In genomic region chr18:56728741-56729140, GRCh38 we compare ENCODE assay signal across 21 cellular contexts.
A peak's percentile ranks its signal among the peaks of the same experiment; 100 is the strongest.
DNase-seq lines count a peak whose midpoint lies in the region; ATAC-seq and TF ChIP-seq lines count a peak whose summit lies in the region.
"Had no signal": no experiment of that assay in that cellular context is flagged by ENCODE, and none has a peak within 500 bp of the region (broad histone marks: within the 10 kb centered on the region; RNA-seq: fewer than 3 reads in every experiment).

No MANE protein-coding gene starts in this region.

- no peaks in the 10 kb centered on the region for H3K27me3 Mint-ChIP-seq in activated CD4-positive, alpha-beta T cell treated with anti-CD3 and anti-CD28 coated beads, Interleukin-2, amount 10 ng/mL, durations not matched to agents 24 days and 14 days
- H3K27me3 Mint-ChIP-seq in WTC11 (ENCODE audit: low read depth), result no peaks in the 10 kb centered on the region
- no peaks in the 10 kb centered on the region for H3K27me3 Mint-ChIP-seq in progenitor cell of endocrine pancreas
- H3K27me3 Mint-ChIP-seq in activated naive CD8-positive, alpha-beta T cell treated with anti-CD3 and anti-CD28 coated beads for 36 hours, result no peaks in the 10 kb centered on the region

- peaks cover 13% of the 10 kb centered on the region for H3K4me1 Mint-ChIP-seq in activated CD4-positive, alpha-beta T cell treated with anti-CD3 and anti-CD28 coated beads, Interleukin-2, amount 10 ng/mL, durations not matched to agents 24 days and 14 days
- H3K4me1 Mint-ChIP-seq in WTC11 (peaks cover 10% of the 10 kb centered on the region), progenitor cell of endocrine pancreas (ENCODE audit: low read depth) (peaks cover 6% of the 10 kb centered on the region)
- H3K4me1 Mint-ChIP-seq in activated naive CD8-positive, alpha-beta T cell treated with anti-CD3 and anti-CD28 coated beads for 36 hours, result peaks cover 9% of the 10 kb centered on the region
- H3K4me1 Mint-ChIP-seq: CD14-positive monocyte had no signal

- no peak overlapping the region for H3K4me3 Mint-ChIP-seq in activated CD4-positive, alpha-beta T cell treated with anti-CD3 and anti-CD28 coated beads, Interleukin-2, amount 10 ng/mL, durations not matched to agents 24 days and 14 days
- H3K4me3 Mint-ChIP-seq in WTC11, result no peak overlapping the region
- H3K4me3 Mint-ChIP-seq in progenitor cell of endocrine pancreas (ENCODE audit: low read depth), result no peak overlapping the region
- H3K4me3 Mint-ChIP-seq in activated naive CD8-positive, alpha-beta T cell treated with anti-CD3 and anti-CD28 coated beads for 36 hours, result no peak overlapping the region
- H3K4me3 Mint-ChIP-seq: CD14-positive monocyte; CD8-positive, alpha-beta T cell; HFFc6 had no signal

- no peak for DNase-seq in activated CD4-positive, alpha-beta T cell treated with anti-CD3 and anti-CD28 coated beads, Interleukin-2, amount 10 ng/mL, durations not matched to agents 24 days and 14 days
- DNase-seq in activated CD4-positive, alpha-beta T cell treated with anti-CD3 and anti-CD28 coated beads for 4 hours, result no peak
- DNase-seq in WTC11 (ENCODE audit: low spot score) (no peak), left colon (no peak), progenitor cell of endocrine pancreas (ENCODE audit: low spot score, unreplicated experiment) (no peak), NCI-H526 treated with DMSO at 0.1 percent for 48 hours (lab: John Stamatoyannopoulos, UW) (no peak), left cardiac atrium (no peak)
- DNase-seq in activated naive CD8-positive, alpha-beta T cell treated with anti-CD3 and anti-CD28 coated beads for 36 hours, result no peak
- DNase-seq: 8988T; Calu3; CD8-positive, alpha-beta T cell; DMS 273 treated with DMSO at 0.1 percent for 48 hours; DMS53; DND-41; EL; GOT3; H7; HFFc6 had no signal

- ATAC-seq in WTC11, result peak; percentile 41; the same call in 1 of the 2 replicates
- peak; percentile 71 for ATAC-seq in left colon
- no peak for ATAC-seq in left cardiac atrium
- ATAC-seq: CD8-positive, alpha-beta T cell; GM12878; HCT116 had no signal

- CTCF ChIA-PET in WTC11 (lab: Charles Lee), result no interaction called here

- H3K27ac Mint-ChIP-seq in activated CD4-positive, alpha-beta T cell treated with anti-CD3 and anti-CD28 coated beads, Interleukin-2, amount 10 ng/mL, durations not matched to agents 24 days and 14 days, result peak overlapping the region; percentile 12
- H3K27ac Mint-ChIP-seq in WTC11, result no peak overlapping the region
- no peak overlapping the region for H3K27ac Mint-ChIP-seq in progenitor cell of endocrine pancreas
- H3K27ac Mint-ChIP-seq in activated naive CD8-positive, alpha-beta T cell treated with anti-CD3 and anti-CD28 coated beads for 36 hours, result no peak overlapping the region
- H3K27ac Mint-ChIP-seq: CD8-positive, alpha-beta T cell; HFFc6 had no signal

- peaks cover 6% of the 10 kb centered on the region for H3K9me3 Mint-ChIP-seq in activated CD4-positive, alpha-beta T cell treated with anti-CD3 and anti-CD28 coated beads, Interleukin-2, amount 10 ng/mL, durations not matched to agents 24 days and 14 days
- H3K9me3 Mint-ChIP-seq in WTC11 (no peaks in the 10 kb centered on the region), progenitor cell of endocrine pancreas (ENCODE audit: low read depth) (peaks cover 7% of the 10 kb centered on the region)
- peaks cover 8% of the 10 kb centered on the region for H3K9me3 Mint-ChIP-seq in activated naive CD8-positive, alpha-beta T cell treated with anti-CD3 and anti-CD28 coated beads for 36 hours
- H3K9me3 Mint-ChIP-seq: CD8-positive, alpha-beta T cell; HFFc6 had no signal

- H3K36me3 Mint-ChIP-seq in activated CD4-positive, alpha-beta T cell treated with anti-CD3 and anti-CD28 coated beads, Interleukin-2, amount 10 ng/mL, durations not matched to agents 24 days and 14 days (ENCODE audit: low read depth), result peaks cover 48% of the 10 kb centered on the region
- peaks cover 3% of the 10 kb centered on the region; the same call in 1 of the 2 replicates for H3K36me3 Mint-ChIP-seq in WTC11
- peaks cover 9% of the 10 kb centered on the region for H3K36me3 Mint-ChIP-seq in progenitor cell of endocrine pancreas (ENCODE audit: insufficient read depth)
- H3K36me3 Mint-ChIP-seq in activated naive CD8-positive, alpha-beta T cell treated with anti-CD3 and anti-CD28 coated beads for 36 hours, result peaks cover 51% of the 10 kb centered on the region

- intact Hi-C loops in activated CD4-positive, alpha-beta T cell treated with anti-CD3 and anti-CD28 coated beads, Interleukin-2, amount 10 ng/mL, durations not matched to agents 24 days and 14 days (cut with micrococcal nuclease), result no loop called here
- intact Hi-C loops in left colon (cut with DNase I, micrococcal nuclease), result no loop called here
- intact Hi-C loops in left cardiac atrium (cut with DNase I), result no loop called here

- no peak for TF ChIP-seq CTCF in WTC11 (IDR thresholded peaks at IDR 0.05)
- peak; percentile 11 for TF ChIP-seq CTCF in progenitor cell of endocrine pancreas (IDR thresholded peaks at IDR 0.05; ENCODE audit: unreplicated experiment)

- POLR2A ChIA-PET in WTC11 (lab: Charles Lee), result no interaction called here

TF ChIP-seq in WTC11, 78 proteins besides CTCF, POLR2A, EP300 and RAD21:
- no peak for TF ChIP-seq PRDM15 (CRISPR knock-in tag; IDR thresholded peaks at IDR 0.05)
- no peak for TF ChIP-seq ZNF219 (CRISPR knock-in tag; IDR thresholded peaks at IDR 0.05; ENCODE audit: borderline replicate concordance)

Comparison
In these comparisons a context has a peak if more than half of its experiments do, and no peak if none do; other contexts are left out.
1. ATAC-seq: peak in WTC11 (single experiment) and left colon (single experiment); none in left cardiac atrium (0 of 2).